ENCODE assay signal across 14 cellular contexts in the genomic region with DNA sequence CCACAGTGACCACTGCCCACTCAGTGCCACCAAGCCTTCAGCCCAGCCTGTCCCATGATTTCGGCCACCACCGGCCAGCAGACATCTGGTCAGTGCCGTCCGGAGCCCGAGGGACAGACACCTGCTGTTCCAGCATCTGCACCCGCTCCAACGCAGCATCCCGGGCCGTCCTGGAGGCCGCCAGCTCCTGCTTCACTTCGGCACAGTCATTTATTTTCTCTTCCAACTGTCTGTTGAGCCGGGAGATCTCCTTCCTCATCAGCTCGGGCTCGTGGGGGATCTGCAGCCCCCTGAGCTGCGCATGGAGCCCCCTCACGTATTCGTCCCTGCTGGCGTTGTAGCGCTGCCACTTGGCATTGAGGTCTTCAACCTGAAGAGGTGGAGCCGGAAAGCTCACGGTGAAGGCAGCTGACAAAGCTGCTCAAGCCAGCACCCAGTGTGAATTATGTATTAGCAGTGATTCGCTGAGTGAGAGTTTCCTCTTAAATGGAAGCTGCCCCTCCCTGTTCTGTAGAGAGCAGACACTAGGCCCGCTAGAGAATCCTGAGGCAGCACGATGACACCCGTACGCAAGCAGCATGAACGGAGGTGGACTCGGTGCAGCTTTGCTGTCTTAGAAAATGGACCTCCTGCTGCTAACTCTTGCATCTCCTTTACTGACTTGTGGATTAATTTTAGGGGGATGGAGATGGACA. TPM values are rescaled to one million over a fixed set of nuclear protein-coding genes. Genes with fewer than 3 reads are reported as not detected.
A peak's percentile ranks its signal among the peaks of the same experiment; 100 is the strongest.
DNase-seq lines count a peak whose midpoint lies in the region; ATAC-seq and TF ChIP-seq lines count a peak whose summit lies in the region.
"Had no signal": no experiment of that assay in that cellular context is flagged by ENCODE, and none has a peak within 500 bp of the region (broad histone marks: within the 10 kb centered on the region; RNA-seq: fewer than 3 reads in every experiment).

No MANE protein-coding gene starts in this region.

- no peaks in the 10 kb centered on the region for H3K9me3 Mint-ChIP-seq in activated naive CD4-positive, alpha-beta T cell treated with anti-CD3 and anti-CD28 coated beads for 36 hours
- H3K9me3 Mint-ChIP-seq in activated T-helper 1 cell treated with anti-CD3 and anti-CD28 coated beads, Interleukin-12 subunit alpha, Interleukin-12 subunit beta, Interleukin-2, Interleukin-4 antibody, amounts not matched to agents 30 ng/mL and 10 ng/mL and 1 ng/mL, durations not matched to agents 14 hours and 24 hours and 36 hours = no peaks in the 10 kb centered on the region
- no peaks in the 10 kb centered on the region for H3K9me3 Mint-ChIP-seq in immature natural killer cell
- no peaks in the 10 kb centered on the region for H3K9me3 Mint-ChIP-seq in stimulated activated naive CD8-positive, alpha-beta T cell treated with anti-CD3 and anti-CD28 coated beads, Interleukin-15, amount 100 ng/mL, for 72 hours

- peaks cover 56% of the 10 kb centered on the region for H3K4me1 Mint-ChIP-seq in activated naive CD4-positive, alpha-beta T cell treated with anti-CD3 and anti-CD28 coated beads for 36 hours (ENCODE audit: low read depth)
- H3K4me1 Mint-ChIP-seq in activated T-helper 1 cell treated with anti-CD3 and anti-CD28 coated beads, Interleukin-12 subunit alpha, Interleukin-12 subunit beta, Interleukin-2, Interleukin-4 antibody, amounts not matched to agents 30 ng/mL and 10 ng/mL and 1 ng/mL, durations not matched to agents 14 hours and 24 hours and 36 hours (ENCODE audit: low read depth) = peaks cover 53% of the 10 kb centered on the region
- H3K4me1 Mint-ChIP-seq in immature natural killer cell = peaks cover 19 to 22% of the 10 kb centered on the region in 2 donors
- peaks cover 67% of the 10 kb centered on the region for H3K4me1 Mint-ChIP-seq in stimulated activated naive CD8-positive, alpha-beta T cell treated with anti-CD3 and anti-CD28 coated beads, Interleukin-15, amount 100 ng/mL, for 72 hours

- peaks cover 52% of the 10 kb centered on the region for H3K36me3 Mint-ChIP-seq in activated naive CD4-positive, alpha-beta T cell treated with anti-CD3 and anti-CD28 coated beads for 36 hours (ENCODE audit: low read depth)
- peaks cover 64% of the 10 kb centered on the region for H3K36me3 Mint-ChIP-seq in activated T-helper 1 cell treated with anti-CD3 and anti-CD28 coated beads, Interleukin-12 subunit alpha, Interleukin-12 subunit beta, Interleukin-2, Interleukin-4 antibody, amounts not matched to agents 30 ng/mL and 10 ng/mL and 1 ng/mL, durations not matched to agents 14 hours and 24 hours and 36 hours (ENCODE audit: low read depth)
- H3K36me3 Mint-ChIP-seq in immature natural killer cell = peaks cover 0 to 22% (median 9%) of the 10 kb centered on the region in 3 donors

- no peak overlapping the region for H3K27ac ChIP-seq in right atrium auricular region
- H3K27ac ChIP-seq: WERI-Rb-1 had no signal

- H3K4me3 ChIP-seq in right atrium auricular region = no peak overlapping the region
- H3K4me3 ChIP-seq: skin epidermis had no signal

- DNase-seq in activated naive CD4-positive, alpha-beta T cell treated with anti-CD3 and anti-CD28 coated beads for 36 hours = no peak
- DNase-seq in activated naive CD4-positive, alpha-beta T cell treated with Interleukin-2 at 50 U/mL for 16 hours = no peak
- DNase-seq in activated T-helper 1 cell treated with anti-CD3 and anti-CD28 coated beads, Interleukin-12 subunit alpha, Interleukin-12 subunit beta, Interleukin-2, Interleukin-4 antibody, amounts not matched to agents 30 ng/mL and 10 ng/mL and 1 ng/mL, durations not matched to agents 14 hours and 24 hours and 36 hours (ENCODE audit: low spot score) = no peak
- DNase-seq in immature natural killer cell (no peak), midbrain (lab: John Stamatoyannopoulos, UW) (no peak), NCI-H2029 (lab: John Stamatoyannopoulos, UW) (no peak), right atrium auricular region (ENCODE audit: low spot score) (no peak)
- no peak for DNase-seq in stimulated activated naive CD8-positive, alpha-beta T cell treated with anti-CD3 and anti-CD28 coated beads, Interleukin-15, amount 100 ng/mL, for 72 hours
- DNase-seq: mammary epithelial cell, NCI-H1417 treated with DMSO at 0.1 percent for 48 hours, NCI-H446 treated with DMSO at 0.1 percent for 48 hours, occipital lobe, WERI-Rb-1 had no signal

- H3K4me3 Mint-ChIP-seq in activated naive CD4-positive, alpha-beta T cell treated with anti-CD3 and anti-CD28 coated beads for 36 hours = peak overlapping the region; percentile 6
- H3K4me3 Mint-ChIP-seq in activated T-helper 1 cell treated with anti-CD3 and anti-CD28 coated beads, Interleukin-12 subunit alpha, Interleukin-12 subunit beta, Interleukin-2, Interleukin-4 antibody, amounts not matched to agents 30 ng/mL and 10 ng/mL and 1 ng/mL, durations not matched to agents 14 hours and 24 hours and 36 hours = peak overlapping the region; percentile 79
- H3K4me3 Mint-ChIP-seq in immature natural killer cell = no peak overlapping the region
- no peak overlapping the region for H3K4me3 Mint-ChIP-seq in stimulated activated naive CD8-positive, alpha-beta T cell treated with anti-CD3 and anti-CD28 coated beads, Interleukin-15, amount 100 ng/mL, for 72 hours

- no peaks in the 10 kb centered on the region for H3K27me3 Mint-ChIP-seq in activated naive CD4-positive, alpha-beta T cell treated with anti-CD3 and anti-CD28 coated beads for 36 hours (ENCODE audit: low read depth)
- no peaks in the 10 kb centered on the region for H3K27me3 Mint-ChIP-seq in activated T-helper 1 cell treated with anti-CD3 and anti-CD28 coated beads, Interleukin-12 subunit alpha, Interleukin-12 subunit beta, Interleukin-2, Interleukin-4 antibody, amounts not matched to agents 30 ng/mL and 10 ng/mL and 1 ng/mL, durations not matched to agents 14 hours and 24 hours and 36 hours (ENCODE audit: insufficient read depth)
- H3K27me3 Mint-ChIP-seq in immature natural killer cell (ENCODE audit: low read depth in 3 of 3) = peaks cover 0 to 5% (median 0%) of the 10 kb centered on the region in 3 donors
- H3K27me3 Mint-ChIP-seq in stimulated activated naive CD8-positive, alpha-beta T cell treated with anti-CD3 and anti-CD28 coated beads, Interleukin-15, amount 100 ng/mL, for 72 hours = no peaks in the 10 kb centered on the region

- intact Hi-C loops in activated naive CD4-positive, alpha-beta T cell treated with anti-CD3 and anti-CD28 coated beads for 36 hours (cut with micrococcal nuclease) = no loop called here
- intact Hi-C loops in activated T-helper 1 cell treated with anti-CD3 and anti-CD28 coated beads, Interleukin-12 subunit alpha, Interleukin-12 subunit beta, Interleukin-2, Interleukin-4 antibody, amounts not matched to agents 30 ng/mL and 10 ng/mL and 1 ng/mL, durations not matched to agents 14 hours and 24 hours and 36 hours (cut with micrococcal nuclease) = loop anchor here (5.0 kb wide), 2 partner anchors 98 to 702 kb away; a partner anchor contains a TSS

- TF ChIP-seq CTCF in right atrium auricular region (IDR thresholded peaks at IDR 0.05) = no peak

- no peaks in the 10 kb centered on the region for H3K27me3 ChIP-seq in right atrium auricular region

- peaks cover 0 to 13% of the 10 kb centered on the region in 2 donors for H3K4me1 ChIP-seq in right atrium auricular region

- ATAC-seq in stimulated activated naive CD8-positive, alpha-beta T cell treated with anti-CD3 and anti-CD28 coated beads, Interleukin-15, amount 100 ng/mL, for 72 hours = no peak

- peaks cover 62% of the 10 kb centered on the region for H3K36me3 ChIP-seq in right atrium auricular region

- no peaks in the 10 kb centered on the region for H3K9me3 ChIP-seq in right atrium auricular region

- H3K27ac Mint-ChIP-seq in activated naive CD4-positive, alpha-beta T cell treated with anti-CD3 and anti-CD28 coated beads for 36 hours = peak overlapping the region; percentile 90
- H3K27ac Mint-ChIP-seq in activated T-helper 1 cell treated with anti-CD3 and anti-CD28 coated beads, Interleukin-12 subunit alpha, Interleukin-12 subunit beta, Interleukin-2, Interleukin-4 antibody, amounts not matched to agents 30 ng/mL and 10 ng/mL and 1 ng/mL, durations not matched to agents 14 hours and 24 hours and 36 hours = peak overlapping the region; percentile 96
- H3K27ac Mint-ChIP-seq in immature natural killer cell = peak overlapping the region; percentile 39 to 93 (median 76)
- peak overlapping the region; percentile 54 for H3K27ac Mint-ChIP-seq in stimulated activated naive CD8-positive, alpha-beta T cell treated with anti-CD3 and anti-CD28 coated beads, Interleukin-15, amount 100 ng/mL, for 72 hours

- CTCF ChIA-PET in activated naive CD4-positive, alpha-beta T cell treated with anti-CD3 and anti-CD28 coated beads for 36 hours (lab: Charles Lee) = no interaction called here

RNA-seq across cellular contexts. Expression of a gene that starts 11.4 kb away (rescaled TPM):
- total RNA-seq in activated naive CD4-positive, alpha-beta T cell treated with anti-CD3 and anti-CD28 coated beads for 36 hours = 10 to 100 TPM; 54.2 to 55.0 TPM
- total RNA-seq in activated T-helper 1 cell treated with anti-CD3 and anti-CD28 coated beads, Interleukin-12 subunit alpha, Interleukin-12 subunit beta, Interleukin-2, Interleukin-4 antibody, amounts not matched to agents 30 ng/mL and 10 ng/mL and 1 ng/mL, durations not matched to agents 14 hours and 24 hours and 36 hours = 96.2 and 98.6 TPM in 2 replicates
- 10 to 100 TPM; 35.1 to 43.7 (median 40.2) TPM for polyA plus RNA-seq in immature natural killer cell
- total RNA-seq in right atrium auricular region = 10 to 100 TPM; 28.0 to 45.8 TPM

RNA-seq across cellular contexts. Expression of a gene that starts 48.2 kb away (rescaled TPM):
- 10 to 100 TPM; 45.7 to 47.4 TPM for total RNA-seq in activated naive CD4-positive, alpha-beta T cell treated with anti-CD3 and anti-CD28 coated beads for 36 hours
- 96.7 and 99.7 TPM in 2 replicates for total RNA-seq in activated T-helper 1 cell treated with anti-CD3 and anti-CD28 coated beads, Interleukin-12 subunit alpha, Interleukin-12 subunit beta, Interleukin-2, Interleukin-4 antibody, amounts not matched to agents 30 ng/mL and 10 ng/mL and 1 ng/mL, durations not matched to agents 14 hours and 24 hours and 36 hours
- 10 to 100 TPM; 12.6 to 71.0 (median 22.7) TPM for polyA plus RNA-seq in immature natural killer cell
- 10 to 100 TPM; 20.1 to 25.2 TPM for total RNA-seq in right atrium auricular region

Comparison
In these comparisons a context has a peak if more than half of its experiments do, and no peak if none do; other contexts are left out.
1. H3K4me3 Mint-ChIP-seq: peak in activated naive CD4-positive, alpha-beta T cell treated with anti-CD3 and anti-CD28 coated beads for 36 hours (single experiment) and activated T-helper 1 cell treated with anti-CD3 and anti-CD28 coated beads, Interleukin-12 subunit alpha, Interleukin-12 subunit beta, Interleukin-2, Interleukin-4 antibody, amounts not matched to agents 30 ng/mL and 10 ng/mL and 1 ng/mL, durations not matched to agents 14 hours and 24 hours and 36 hours (single experiment); none in immature natural killer cell (0 of 5) and stimulated activated naive CD8-positive, alpha-beta T cell treated with anti-CD3 and anti-CD28 coated beads, Interleukin-15, amount 100 ng/mL, for 72 hours (0 of 2).
2. Peak in every context shown above with its lines, with median percentiles within 50 percentile points of each other: H3K27ac Mint-ChIP-seq.